In the genomic region with DNA sequence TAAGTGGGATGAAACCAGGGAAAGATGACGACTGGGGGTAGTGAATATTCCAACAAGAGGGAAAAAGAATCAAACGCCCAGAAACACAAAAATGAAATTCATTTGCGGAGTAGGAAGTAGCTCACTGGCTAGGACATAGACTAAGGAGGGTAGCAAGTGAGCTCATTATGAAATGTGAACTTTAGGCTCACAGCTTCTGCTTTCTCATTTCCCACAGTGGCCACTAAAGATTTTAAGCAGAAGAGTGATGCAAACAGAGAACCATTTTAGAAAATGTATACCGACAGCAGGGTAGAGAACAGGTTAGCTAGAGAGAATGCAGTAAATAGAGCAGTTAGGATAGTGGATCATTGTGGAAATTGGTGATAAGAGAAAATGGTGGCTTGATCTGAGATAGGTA, we compare ENCODE assay signal across 12 cellular contexts. TPM values are rescaled to one million over a fixed set of nuclear protein-coding genes. Genes with fewer than 3 reads are reported as not detected.
DNase-seq lines count a peak whose midpoint lies in the region; ATAC-seq and TF ChIP-seq lines count a peak whose summit lies in the region.
"Had no signal": no experiment of that assay in that cellular context is flagged by ENCODE, and none has a peak within 500 bp of the region (broad histone marks: within the 10 kb centered on the region; RNA-seq: fewer than 3 reads in every experiment).

No MANE protein-coding gene starts in this region.

- no peak overlapping the region for H2AFZ ChIP-seq in OCI-LY7 (ENCODE audit: low read length)

- peak; percentile 35 for ATAC-seq in mucosa of descending colon
- ATAC-seq: foreskin keratinocyte had no signal

- intact Hi-C loops in OCI-LY7 (cut with micrococcal nuclease; ENCODE audit: unreplicated experiment), result no loop called here
- intact Hi-C loops in mucosa of descending colon (cut with DNase I, micrococcal nuclease), result no loop called here

- DNase-seq in OCI-LY7 (ENCODE audit: low spot score) (peak; percentile 46), mucosa of descending colon (no peak), pons (ENCODE audit: low spot score) (no peak), inferior parietal cortex (ENCODE audit: extremely low spot score) (no peak), HuH-7 (ENCODE audit: low spot score) (no peak)
- DNase-seq in stimulated activated CD4-positive, alpha-beta T cell treated with anti-CD3 and anti-CD28 coated beads, Interleukin-4, amount 100 ng/mL, for 24 hours, result no peak
- DNase-seq: foreskin keratinocyte, NCI-H1694 had no signal

- peak; percentile 11 for TF ChIP-seq POLR2A in GM15510 (IDR thresholded peaks at IDR 0.05; ENCODE audit: borderline replicate concordance, extremely low read depth, insufficient read length)

- TF ChIP-seq CTCF in OCI-LY7 (conservative IDR thresholded peaks at IDR 0.05; ENCODE audit: low read length) (0 out of 2 replicates have a peak, but pooled peaks have one; percentile 13), mucosa of descending colon (IDR thresholded peaks at IDR 0.05) (no peak)

- H3K9me2 ChIP-seq in OCI-LY7 (ENCODE audit: insufficient read depth, low read length), result no peaks in the 10 kb centered on the region

- H3K9me3 ChIP-seq in BLaER1 treated with 17β-estradiol and CSF1 and Interleukin-3, amounts not matched to agents 10 nM and 100 nM (replicated peaks in 1 of 11), result peaks cover 0 to 7% (median 0%) of the 10 kb centered on the region in 11 experiments; a peak in 3 of 22 replicates
- H3K9me3 ChIP-seq in OCI-LY7 (ENCODE audit: low read length) (no peaks in the 10 kb centered on the region), mucosa of descending colon (no peaks in the 10 kb centered on the region)

- peak overlapping the region; percentile 72 to 99 (median 95) for H3K4me2 ChIP-seq in BLaER1 treated with 17β-estradiol and CSF1 and Interleukin-3, amounts not matched to agents 10 nM and 100 nM
- peak overlapping the region; percentile 92 for H3K4me2 ChIP-seq in OCI-LY7 (ENCODE audit: low read length)

- H3K27me3 ChIP-seq in BLaER1 treated with 17β-estradiol and CSF1 and Interleukin-3, amounts not matched to agents 10 nM and 100 nM, result peaks cover 0 to 14% (median 0%) of the 10 kb centered on the region in 11 experiments; a peak in 3 of 22 replicates

- BruUV-seq in OCI-LY7 (replicated peaks; lab: Mats Ljungman, UMichigan), result TSS peak; percentile 21

- POLR2A ChIA-PET in OCI-LY7 (lab: Charles Lee), result interaction anchor here (0.7 to 2.5 kb wide), 14 partner anchors 12 to 332 kb away, joined by 3 to 13 read pairs (median 6); no protein-coding TSS in a partner anchor

- peak overlapping the region in 9 of 11 experiments; percentile 29 to 81 (median 65); a peak in 16 of 22 replicates for H3K27ac ChIP-seq in BLaER1 treated with 17β-estradiol and CSF1 and Interleukin-3, amounts not matched to agents 10 nM and 100 nM
- H3K27ac ChIP-seq in OCI-LY7 (ENCODE audit: low read depth, low read length, poor library complexity, severe bottlenecking), result peak overlapping the region; percentile 98
- H3K27ac ChIP-seq: foreskin keratinocyte had no signal

- peaks cover 0 to 30% (median 0%) of the 10 kb centered on the region in 11 experiments; a peak in 8 of 22 replicates for H3K36me3 ChIP-seq in BLaER1 treated with 17β-estradiol and CSF1 and Interleukin-3, amounts not matched to agents 10 nM and 100 nM
- peaks cover 61% of the 10 kb centered on the region for H3K36me3 ChIP-seq in OCI-LY7 (ENCODE audit: insufficient read depth, low read length)
- no peaks in the 10 kb centered on the region for H3K36me3 ChIP-seq in mucosa of descending colon (ENCODE audit: low read depth)

- H3K4me3 ChIP-seq in BLaER1 treated with 17β-estradiol and CSF1 and Interleukin-3, amounts not matched to agents 10 nM and 100 nM, result peak overlapping the region in 4 of 10 experiments; percentile 3 to 67 (median 31); a peak in 9 of 20 replicates
- H3K4me3 ChIP-seq in OCI-LY7 (ENCODE audit: low read depth, low read length, poor library complexity, severe bottlenecking) (peak overlapping the region; percentile 77), mucosa of descending colon (no peak overlapping the region)

- H4K20me1 ChIP-seq in BLaER1 treated with 17β-estradiol and CSF1 and Interleukin-3, amounts not matched to agents 10 nM and 100 nM, result peaks cover 0 to 53% (median 0%) of the 10 kb centered on the region in 11 experiments; a peak in 4 of 22 replicates
- H4K20me1 ChIP-seq in OCI-LY7 (ENCODE audit: insufficient read depth, low read length), result 0 out of 2 replicates have a peak, but pooled peaks cover 11% of the 10 kb centered on the region

- H3K4me1 ChIP-seq in BLaER1 treated with 17β-estradiol and CSF1 and Interleukin-3, amounts not matched to agents 10 nM and 100 nM, result peaks cover 96 to 100% (median 98%) of the 10 kb centered on the region in 10 experiments
- H3K4me1 ChIP-seq in OCI-LY7 (ENCODE audit: insufficient read depth, low read length, poor library complexity, severe bottlenecking) (peaks cover 77% of the 10 kb centered on the region), mucosa of descending colon (ENCODE audit: low read depth) (no peaks in the 10 kb centered on the region)
- H3K4me1 ChIP-seq: foreskin keratinocyte had no signal

- H3K79me2 ChIP-seq in OCI-LY7 (ENCODE audit: insufficient read depth, low read depth, low read length), result peaks cover 100% of the 10 kb centered on the region

- peak overlapping the region in 3 of 11 experiments; percentile 29 to 58 (median 42); a peak in 4 of 22 replicates for H3K9ac ChIP-seq in BLaER1 treated with 17β-estradiol and CSF1 and Interleukin-3, amounts not matched to agents 10 nM and 100 nM

- CTCF ChIA-PET in OCI-LY7 (lab: Charles Lee; ENCODE audit: unreplicated experiment), result interaction anchor here (0.7 to 1.2 kb wide), 2 partner anchors 24 to 458 kb away, joined by 3 read pairs; partner anchors contain the start of gene PPOX

RNA-seq across cellular contexts. Expression of gene CD48, which starts 3.5 kb away (rescaled TPM):
- 131 and 150 TPM in 2 replicates for total RNA-seq in OCI-LY7 (2014; rRNA removed; shearing (Covaris generic))
- total RNA-seq in OCI-LY7 (2022) (131 and 149 TPM in 2 replicates), mucosa of descending colon (1 to 10 TPM; 5.9 to 8.6 (median 6.1) TPM)
- total RNA-seq: dermis microvascular lymphatic vessel endothelial cell, foreskin keratinocyte, kidney epithelial cell had no signal

RNA-seq across cellular contexts. Expression of gene SLAMF7, which starts 30.9 kb away (rescaled TPM):
- total RNA-seq in OCI-LY7 (2014; rRNA removed; shearing (Covaris generic)), result not detected in 2 replicates
- total RNA-seq in OCI-LY7 (2022) (not detected in 2 replicates), mucosa of descending colon (10 to 100 TPM in 2 of 3 donors, 1 to 10 TPM in 1; 6.4 to 12.7 (median 10.1) TPM)
- total RNA-seq: dermis microvascular lymphatic vessel endothelial cell had no signal

Comparison
In these comparisons a context has a peak if more than half of its experiments do, and no peak if none do; other contexts are left out.
1. RNA of gene CD48, which starts 3.5 kb away (total RNA-seq): 131 to 150 TPM in OCI-LY7; 5.9 to 8.6 TPM in mucosa of descending colon; every median in the first group is over 10 times any median in the second.
2. RNA of gene SLAMF7, which starts 30.9 kb away (total RNA-seq): 6.4 to 12.7 TPM in mucosa of descending colon; not detected in OCI-LY7; every median in the first group is over 4 times any median in the second.